9 cellular contexts compared by ENCODE assay signal in the genomic region with DNA sequence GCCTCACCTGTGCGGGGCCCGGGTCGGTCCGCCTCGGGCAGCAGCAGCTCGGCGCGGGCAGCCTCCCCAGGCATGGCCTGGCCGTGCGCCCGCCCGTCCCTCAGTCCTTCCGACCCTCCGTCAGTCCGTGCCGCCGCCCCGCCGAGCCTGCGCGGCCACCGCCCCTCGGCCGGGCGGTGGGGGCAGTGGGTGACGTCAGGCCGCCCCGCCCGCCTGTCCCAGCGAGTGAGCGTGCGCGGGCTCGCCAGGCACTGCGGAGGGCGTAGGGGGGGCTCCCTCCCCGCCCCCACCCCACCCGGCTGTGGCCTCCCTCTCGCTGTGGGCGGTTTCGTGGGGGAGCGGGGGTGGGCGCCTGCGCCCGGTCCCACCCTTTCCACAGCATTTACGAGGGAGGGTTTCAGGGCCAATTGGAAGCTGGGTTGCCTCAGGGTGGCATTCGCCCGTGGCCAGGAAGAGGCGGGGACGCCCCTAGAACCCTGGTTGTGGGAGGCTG. TPM values are rescaled to one million over a fixed set of nuclear protein-coding genes. Genes with fewer than 3 reads are reported as not detected.
DNase-seq lines count a peak whose midpoint lies in the region; ATAC-seq and TF ChIP-seq lines count a peak whose summit lies in the region.
"Had no signal": no experiment of that assay in that cellular context is flagged by ENCODE, and none has a peak within 500 bp of the region (broad histone marks: within the 10 kb centered on the region; RNA-seq: fewer than 3 reads in every experiment).

A gene with protein sequence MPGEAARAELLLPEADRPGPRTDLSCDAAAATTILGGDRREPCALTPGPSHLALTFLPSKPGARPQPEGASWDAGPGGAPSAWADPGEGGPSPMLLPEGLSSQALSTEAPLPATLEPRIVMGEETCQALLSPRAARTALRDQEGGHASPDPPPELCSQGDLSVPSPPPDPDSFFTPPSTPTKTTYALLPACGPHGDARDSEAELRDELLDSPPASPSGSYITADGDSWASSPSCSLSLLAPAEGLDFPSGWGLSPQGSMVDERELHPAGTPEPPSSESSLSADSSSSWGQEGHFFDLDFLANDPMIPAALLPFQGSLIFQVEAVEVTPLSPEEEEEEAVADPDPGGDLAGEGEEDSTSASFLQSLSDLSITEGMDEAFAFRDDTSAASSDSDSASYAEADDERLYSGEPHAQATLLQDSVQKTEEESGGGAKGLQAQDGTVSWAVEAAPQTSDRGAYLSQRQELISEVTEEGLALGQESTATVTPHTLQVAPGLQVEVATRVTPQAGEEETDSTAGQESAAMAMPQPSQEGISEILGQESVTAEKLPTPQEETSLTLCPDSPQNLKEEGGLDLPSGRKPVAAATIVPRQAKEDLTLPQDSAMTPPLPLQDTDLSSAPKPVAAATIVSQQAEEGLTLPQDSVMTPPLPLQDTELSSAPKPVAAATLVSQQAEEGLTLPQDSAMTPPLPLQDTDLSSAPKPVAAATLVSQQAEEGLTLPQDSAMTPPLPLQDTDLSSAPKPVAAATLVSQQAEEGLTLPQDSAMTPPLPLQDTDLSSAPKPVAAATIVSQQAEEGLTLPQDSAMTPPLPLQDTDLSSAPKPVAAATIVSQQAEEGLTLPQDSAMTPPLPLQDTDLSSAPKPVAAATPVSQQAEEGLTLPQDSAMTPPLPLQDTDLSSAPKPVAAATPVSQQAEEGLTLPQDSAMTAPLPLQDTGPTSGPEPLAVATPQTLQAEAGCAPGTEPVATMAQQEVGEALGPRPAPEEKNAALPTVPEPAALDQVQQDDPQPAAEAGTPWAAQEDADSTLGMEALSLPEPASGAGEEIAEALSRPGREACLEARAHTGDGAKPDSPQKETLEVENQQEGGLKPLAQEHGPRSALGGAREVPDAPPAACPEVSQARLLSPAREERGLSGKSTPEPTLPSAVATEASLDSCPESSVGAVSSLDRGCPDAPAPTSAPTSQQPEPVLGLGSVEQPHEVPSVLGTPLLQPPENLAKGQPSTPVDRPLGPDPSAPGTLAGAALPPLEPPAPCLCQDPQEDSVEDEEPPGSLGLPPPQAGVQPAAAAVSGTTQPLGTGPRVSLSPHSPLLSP (N-terminal part only) (minus strand): TSS at position 149 of the 493 bp plus-strand sequence. CDS start 75 bp downstream, at position 74.

- peak within 1 kb of the TSS; percentile 70 for H3K4me3 Mint-ChIP-seq in activated naive CD4-positive, alpha-beta T cell treated with anti-CD3 and anti-CD28 coated beads, Interleukin-2, amount 50 U/mL, for 24 hours

- peaks cover 4% of the 10 kb centered on the region for H3K36me3 Mint-ChIP-seq in activated naive CD4-positive, alpha-beta T cell treated with anti-CD3 and anti-CD28 coated beads, Interleukin-2, amount 50 U/mL, for 24 hours

- H3K27me3 ChIP-seq in cardiac muscle cell = peaks cover 28% of the 10 kb centered on the region

- H3K27ac Mint-ChIP-seq in activated naive CD4-positive, alpha-beta T cell treated with anti-CD3 and anti-CD28 coated beads, Interleukin-2, amount 50 U/mL, for 24 hours = peak within 1 kb of the TSS; percentile 12

- H3K4me3 ChIP-seq in HEK293 (ENCODE audit: low read depth, low read length) = peak within 1 kb of the TSS; percentile 38
- H3K4me3 ChIP-seq in cardiac muscle cell = peak within 1 kb of the TSS; percentile 37

- peaks cover 3% of the 10 kb centered on the region for H3K4me1 Mint-ChIP-seq in activated naive CD4-positive, alpha-beta T cell treated with anti-CD3 and anti-CD28 coated beads, Interleukin-2, amount 50 U/mL, for 24 hours

- TF ChIP-seq CTCF in HEK293 (tag by site-specific recombination; IDR thresholded peaks at IDR 0.05) (no peak), cardiac muscle cell (IDR thresholded peaks at IDR 0.05; ENCODE audit: low read depth, low read length) (no peak), omental fat pad (IDR thresholded peaks at IDR 0.05) (no peak)

- H3K27me3 Mint-ChIP-seq in activated naive CD4-positive, alpha-beta T cell treated with anti-CD3 and anti-CD28 coated beads, Interleukin-2, amount 50 U/mL, for 24 hours = peaks cover 5% of the 10 kb centered on the region

- peaks cover 4% of the 10 kb centered on the region for H3K9me3 Mint-ChIP-seq in activated naive CD4-positive, alpha-beta T cell treated with anti-CD3 and anti-CD28 coated beads, Interleukin-2, amount 50 U/mL, for 24 hours

- POLR2A ChIA-PET in HEK293 (lab: Yijun Ruan, JAX) = interaction anchor here (0.5 to 1.2 kb wide), 5 partner anchors 88 to 589 kb away, joined by 3 to 5 read pairs (median 4); a partner anchor contains a TSS

- no peak within 1 kb of the TSS for H3K27ac ChIP-seq in HEK293 (ENCODE audit: extremely low read depth, low read depth, low read length)
- no peak within 1 kb of the TSS for H3K27ac ChIP-seq in cardiac muscle cell
- H3K27ac ChIP-seq: epithelial cell of prostate had no signal

- H3K4me1 ChIP-seq in HEK293 (ENCODE audit: control insufficient read depth, insufficient read depth, low read length) (peaks cover 8% of the 10 kb centered on the region), cardiac muscle cell (ENCODE audit: low read depth) (no peaks in the 10 kb centered on the region)

- H3K36me3 ChIP-seq in HEK293 (ENCODE audit: control insufficient read depth in 2 of 2, insufficient read depth in 1 of 2, low read length in 2 of 2) (no peaks in the 10 kb centered on the region), cardiac muscle cell (no peaks in the 10 kb centered on the region)

- DNase-seq in AG08396 (ENCODE audit: low spot score) (peak; percentile 90), cardiac muscle cell (ENCODE audit: low read depth in 1 of 2, low spot score in 1 of 2) (peak; percentile 25 to 28), omental fat pad (ENCODE audit: low spot score) (no peak)

- CTCF ChIA-PET in HEK293 (lab: Yijun Ruan, JAX) = interaction anchor here (0.6 to 0.9 kb wide), 2 partner anchors 18 to 882 kb away, joined by 3 read pairs; no protein-coding TSS in a partner anchor

- H3K9me3 ChIP-seq in HEK293 (ENCODE audit: control insufficient read depth, insufficient read depth, low read depth, low read length) = no peaks in the 10 kb centered on the region
- H3K9me3 ChIP-seq in cardiac muscle cell (ENCODE audit: low read depth) = no peaks in the 10 kb centered on the region

- ATAC-seq in omental fat pad (ENCODE audit: low FRiP score) (peak; percentile 82), GM18517 (IDR thresholded peaks at IDR 0.05; ENCODE audit: unreplicated experiment) (no peak), HG03439 (IDR thresholded peaks at IDR 0.05; ENCODE audit: unreplicated experiment) (no peak), GM21529 (IDR thresholded peaks at IDR 0.05; ENCODE audit: unreplicated experiment) (no peak)

TF ChIP-seq in HEK293, 187 proteins besides CTCF, POLR2A, EP300 and RAD21 (continues in another document):
- TF ChIP-seq, protein P1, sequence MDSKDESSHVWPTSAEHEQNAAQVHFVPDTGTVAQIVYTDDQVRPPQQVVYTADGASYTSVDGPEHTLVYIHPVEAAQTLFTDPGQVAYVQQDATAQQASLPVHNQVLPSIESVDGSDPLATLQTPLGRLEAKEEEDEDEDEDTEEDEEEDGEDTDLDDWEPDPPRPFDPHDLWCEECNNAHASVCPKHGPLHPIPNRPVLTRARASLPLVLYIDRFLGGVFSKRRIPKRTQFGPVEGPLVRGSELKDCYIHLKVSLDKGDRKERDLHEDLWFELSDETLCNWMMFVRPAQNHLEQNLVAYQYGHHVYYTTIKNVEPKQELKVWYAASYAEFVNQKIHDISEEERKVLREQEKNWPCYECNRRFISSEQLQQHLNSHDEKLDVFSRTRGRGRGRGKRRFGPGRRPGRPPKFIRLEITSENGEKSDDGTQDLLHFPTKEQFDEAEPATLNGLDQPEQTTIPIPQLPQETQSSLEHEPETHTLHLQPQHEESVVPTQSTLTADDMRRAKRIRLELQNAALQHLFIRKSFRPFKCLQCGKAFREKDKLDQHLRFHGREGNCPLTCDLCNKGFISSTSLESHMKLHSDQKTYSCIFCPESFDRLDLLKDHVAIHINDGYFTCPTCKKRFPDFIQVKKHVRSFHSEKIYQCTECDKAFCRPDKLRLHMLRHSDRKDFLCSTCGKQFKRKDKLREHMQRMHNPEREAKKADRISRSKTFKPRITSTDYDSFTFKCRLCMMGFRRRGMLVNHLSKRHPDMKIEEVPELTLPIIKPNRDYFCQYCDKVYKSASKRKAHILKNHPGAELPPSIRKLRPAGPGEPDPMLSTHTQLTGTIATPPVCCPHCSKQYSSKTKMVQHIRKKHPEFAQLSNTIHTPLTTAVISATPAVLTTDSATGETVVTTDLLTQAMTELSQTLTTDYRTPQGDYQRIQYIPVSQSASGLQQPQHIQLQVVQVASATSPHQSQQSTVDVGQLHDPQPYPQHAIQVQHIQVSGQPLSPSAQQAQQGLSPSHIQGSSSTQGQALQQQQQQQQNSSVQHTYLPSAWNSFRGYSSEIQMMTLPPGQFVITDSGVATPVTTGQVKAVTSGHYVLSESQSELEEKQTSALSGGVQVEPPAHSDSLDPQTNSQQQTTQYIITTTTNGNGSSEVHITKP (tag by site-specific recombination; IDR thresholded peaks at IDR 0.05) = peak; percentile 45; the same call in 1 of the 2 replicates
- no peak for TF ChIP-seq ZNF114 (tag by site-specific recombination; IDR thresholded peaks at IDR 0.05)
- TF ChIP-seq, protein P2, sequence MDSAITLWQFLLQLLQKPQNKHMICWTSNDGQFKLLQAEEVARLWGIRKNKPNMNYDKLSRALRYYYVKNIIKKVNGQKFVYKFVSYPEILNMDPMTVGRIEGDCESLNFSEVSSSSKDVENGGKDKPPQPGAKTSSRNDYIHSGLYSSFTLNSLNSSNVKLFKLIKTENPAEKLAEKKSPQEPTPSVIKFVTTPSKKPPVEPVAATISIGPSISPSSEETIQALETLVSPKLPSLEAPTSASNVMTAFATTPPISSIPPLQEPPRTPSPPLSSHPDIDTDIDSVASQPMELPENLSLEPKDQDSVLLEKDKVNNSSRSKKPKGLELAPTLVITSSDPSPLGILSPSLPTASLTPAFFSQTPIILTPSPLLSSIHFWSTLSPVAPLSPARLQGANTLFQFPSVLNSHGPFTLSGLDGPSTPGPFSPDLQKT (IDR thresholded peaks at IDR 0.05; ENCODE audit: borderline replicate concordance, low read depth, low read length) = no peak
- peak; percentile 90 for TF ChIP-seq ZBTB8A (tag by site-specific recombination; IDR thresholded peaks at IDR 0.05)
- peak; percentile 75; the same call in 1 of the 2 replicates for TF ChIP-seq KLF10 (tag by site-specific recombination; IDR thresholded peaks at IDR 0.05)
- TF ChIP-seq GLIS1 (tag by site-specific recombination; IDR thresholded peaks at IDR 0.05) = peak; percentile 58; the same call in 1 of the 2 replicates

RNA-seq across cellular contexts. Expression of the gene that starts here (rescaled TPM):
- total RNA-seq in cardiac muscle cell (1.2 and 2.1 TPM in 2 replicates), omental fat pad (1 to 10 TPM; 1.4 to 4.4 (median 3.0) TPM)
- 1.3 and 1.4 TPM in 2 replicates for polyA plus RNA-seq in cardiac muscle cell
